In genomic region chr10:124416733-124417132, GRCh38 we compare ENCODE assay signal across 11 cellular contexts. TPM values are rescaled to one million over a fixed set of nuclear protein-coding genes. Genes with fewer than 3 reads are reported as not detected.
DNase-seq lines count a peak whose midpoint lies in the region; ATAC-seq, FAIRE-seq and TF ChIP-seq lines count a peak whose summit lies in the region.
"Had no signal": no experiment of that assay in that cellular context is flagged by ENCODE, and none has a peak within 500 bp of the region (broad histone marks: within the 10 kb centered on the region; RNA-seq: fewer than 3 reads in every experiment).

No MANE protein-coding gene starts in this region.

- no peaks in the 10 kb centered on the region for H3K9me3 Mint-ChIP-seq in activated CD4-positive, alpha-beta T cell treated with anti-CD3 and anti-CD28 coated beads, Interleukin-2, amount 10 ng/mL, durations not matched to agents 7 days and 5 days

- TF ChIP-seq POLR2A in K562 (conservative IDR thresholded peaks at IDR 0.05) (no peak), suprapubic skin (IDR thresholded peaks at IDR 0.05) (no peak)

- FAIRE-seq in K562 (lab: Jason Lieb, UNC) (no peak), keratinocyte (lab: Jason Lieb, UNC) (no peak)

- in situ Hi-C loops in K562 (cut with MboI) = no loop called here

- H3K27ac ChIP-seq in K562 (ENCODE audit: extremely low read depth, low read depth, low read length) (no peak overlapping the region), keratinocyte (ENCODE audit: control insufficient read depth, insufficient read depth, low read length) (no peak overlapping the region), stomach smooth muscle (ENCODE audit: low read length) (peak overlapping the region; percentile 37), suprapubic skin (no peak overlapping the region)
- H3K27ac ChIP-seq: neutrophil had no signal

- no peak for TF ChIP-seq RAD21 in K562 (CRISPR knock-in tag; conservative IDR thresholded peaks at IDR 0.05 in 1 of 2, IDR thresholded peaks at IDR 0.05 in 1 of 2)

- no peak for DNase-seq in activated CD4-positive, alpha-beta T cell treated with anti-CD3 and anti-CD28 coated beads, Interleukin-2, amount 10 ng/mL, durations not matched to agents 7 days and 5 days
- DNase-seq in activated CD4-positive, alpha-beta T cell treated with anti-CD3 and anti-CD28 coated beads for 1 hour = no peak
- DNase-seq in K562 (ENCODE audit: extremely low read depth in 1 of 4, low spot score in 3 of 4) = no peak
- no peak for DNase-seq in keratinocyte (ENCODE audit: low read depth, low spot score)
- DNase-seq in kidney tubule cell (ENCODE audit: low spot score) = no peak
- no peak for DNase-seq in suprapubic skin (ENCODE audit: low spot score in 2 of 2)
- DNase-seq: activated gamma-delta T cell, NCI-H2107 had no signal

- H3K9me3 ChIP-seq in K562 (replicated peaks; ENCODE audit: control insufficient read depth, insufficient read depth, low read depth, low read length) (no peaks in the 10 kb centered on the region), keratinocyte (ENCODE audit: control insufficient read depth, low read depth, low read length) (no peaks in the 10 kb centered on the region), stomach smooth muscle (ENCODE audit: control insufficient read depth in 2 of 2, low read length in 2 of 2) (no peaks in the 10 kb centered on the region), suprapubic skin (no peaks in the 10 kb centered on the region)
- H3K9me3 ChIP-seq: neutrophil had no signal

- H2AFZ ChIP-seq in K562 (ENCODE audit: low read depth, low read length) (no peak overlapping the region), keratinocyte (ENCODE audit: control insufficient read depth, low read length) (no peak overlapping the region)

- H3K4me1 Mint-ChIP-seq in activated CD4-positive, alpha-beta T cell treated with anti-CD3 and anti-CD28 coated beads, Interleukin-2, amount 10 ng/mL, durations not matched to agents 7 days and 5 days = peaks cover 15% of the 10 kb centered on the region

- BruUV-seq in K562 (replicated peaks; lab: Mats Ljungman, UMichigan) = no TSS peak

- H3K27ac Mint-ChIP-seq in activated CD4-positive, alpha-beta T cell treated with anti-CD3 and anti-CD28 coated beads, Interleukin-2, amount 10 ng/mL, durations not matched to agents 7 days and 5 days = no peak overlapping the region

- no peaks in the 10 kb centered on the region for H3K27me3 Mint-ChIP-seq in activated CD4-positive, alpha-beta T cell treated with anti-CD3 and anti-CD28 coated beads, Interleukin-2, amount 10 ng/mL, durations not matched to agents 7 days and 5 days

- H3K79me2 ChIP-seq in K562 (ENCODE audit: control insufficient read depth, insufficient read depth, low read length) (peaks cover 70% of the 10 kb centered on the region), keratinocyte (ENCODE audit: control insufficient read depth, insufficient read depth, low read length) (peaks cover 68% of the 10 kb centered on the region)

- H3K4me2 ChIP-seq in K562 (ENCODE audit: insufficient read depth, low read length) = peak overlapping the region; percentile 64
- H3K4me2 ChIP-seq in keratinocyte (ENCODE audit: control insufficient read depth, extremely low read depth, insufficient read depth, low read depth, low read length) = peak overlapping the region; percentile 84

- CTCF ChIA-PET in activated CD4-positive, alpha-beta T cell treated with anti-CD3 and anti-CD28 coated beads, Interleukin-2, amount 10 ng/mL, durations not matched to agents 7 days and 5 days (lab: Charles Lee) = interaction anchor here (4.4 kb wide), 1 partner anchor 12 kb away, joined by 20 read pairs; no protein-coding TSS in a partner anchor
- CTCF ChIA-PET in K562 (lab: Yijun Ruan, JAX; ENCODE audit: low intra/inter-chr PET ratio) = no interaction called here

- H3K9ac ChIP-seq in K562 (ENCODE audit: insufficient read depth in 1 of 2, low read depth in 2 of 2, low read length in 2 of 2) (peak overlapping the region in 1 of 2 experiments; percentile 53; a peak in 2 of 4 replicates), keratinocyte (ENCODE audit: control insufficient read depth, extremely low read depth, insufficient read depth, low read length) (no peak overlapping the region), stomach smooth muscle (ENCODE audit: low read length in 2 of 2) (no peak overlapping the region)

- ATAC-seq in K562 (no peak), GM21737 (IDR thresholded peaks at IDR 0.05; ENCODE audit: unreplicated experiment) (no peak)

- intact Hi-C loops in K562 (cut with micrococcal nuclease) = loop anchor here (5.0 kb wide), 1 partner anchor 51 kb away; no protein-coding TSS in a partner anchor

- peak overlapping the region; percentile 19 for H3K4me3 Mint-ChIP-seq in activated CD4-positive, alpha-beta T cell treated with anti-CD3 and anti-CD28 coated beads, Interleukin-2, amount 10 ng/mL, durations not matched to agents 7 days and 5 days

- WGBS in K562 (ENCODE audit: insufficient coverage, low coverage, missing lambda C conversion rate) = 34% methylated on average over 6 of the region's 6 CpGs
- WGBS in suprapubic skin = 46% methylated on average over 6 of the region's 6 CpGs

- H3K4me1 ChIP-seq in K562 (replicated peaks in 1 of 2; ENCODE audit: control insufficient read depth in 2 of 2, insufficient read depth in 2 of 2, low read length in 2 of 2) (peaks cover 28 to 31% of the 10 kb centered on the region in 2 experiments), keratinocyte (ENCODE audit: control insufficient read depth, extremely low read depth, insufficient read depth, low read length) (peaks cover 31% of the 10 kb centered on the region), stomach smooth muscle (ENCODE audit: control insufficient read depth, insufficient read depth, low read length) (peaks cover 34% of the 10 kb centered on the region), suprapubic skin (peaks cover 56% of the 10 kb centered on the region)

- H3K27me3 ChIP-seq in K562 (ENCODE audit: control insufficient read depth in 2 of 2, insufficient read depth in 2 of 2, low read length in 2 of 2) (no peaks in the 10 kb centered on the region), keratinocyte (ENCODE audit: control insufficient read depth, extremely low read depth, insufficient read depth, low read length) (no peaks in the 10 kb centered on the region), stomach smooth muscle (ENCODE audit: control insufficient read depth in 1 of 2, insufficient read depth in 2 of 2, low read length in 2 of 2) (no peaks in the 10 kb centered on the region), suprapubic skin (no peaks in the 10 kb centered on the region)

- no peaks in the 10 kb centered on the region for H3K36me3 Mint-ChIP-seq in activated CD4-positive, alpha-beta T cell treated with anti-CD3 and anti-CD28 coated beads, Interleukin-2, amount 10 ng/mL, durations not matched to agents 7 days and 5 days (ENCODE audit: low read depth)

- dilution Hi-C loops in keratinocyte (cut with MboI; ENCODE audit: extremely low pct_ligation_motif_present, low sequenced_read_pairs) = no loop called here

- H3K36me3 ChIP-seq in K562 (ENCODE audit: control insufficient read depth, insufficient read depth, low read length) = peaks cover 29% of the 10 kb centered on the region
- peaks cover 7 to 12% of the 10 kb centered on the region in 2 experiments for H3K36me3 ChIP-seq in keratinocyte (ENCODE audit: control insufficient read depth in 2 of 2, extremely low read depth in 1 of 2, insufficient read depth in 2 of 2, low read length in 2 of 2)
- peaks cover 0 to 5% of the 10 kb centered on the region in 2 donors for H3K36me3 ChIP-seq in stomach smooth muscle (ENCODE audit: control insufficient read depth in 2 of 2, insufficient read depth in 2 of 2, low read length in 2 of 2)
- H3K36me3 ChIP-seq in suprapubic skin = peaks cover 1% of the 10 kb centered on the region
- H3K36me3 ChIP-seq: neutrophil had no signal

- H3K9me1 ChIP-seq in K562 (ENCODE audit: control insufficient read depth, insufficient read depth, low read length) (no peaks in the 10 kb centered on the region), keratinocyte (ENCODE audit: control insufficient read depth, extremely low read depth, insufficient read depth, low read length) (no peaks in the 10 kb centered on the region)

- TF ChIP-seq CTCF in K562 (IDR thresholded peaks at IDR 0.05 in 2 of 3, conservative IDR thresholded peaks at IDR 0.05 in 1 of 3; ENCODE audit: insufficient read depth in 2 of 3, low read depth in 1 of 3, low read length in 3 of 3) (no peak), keratinocyte (optimal IDR thresholded peaks at IDR 0.05 in 1 of 3, IDR thresholded peaks at IDR 0.05 in 1 of 3, conservative IDR thresholded peaks at IDR 0.05 in 1 of 3; ENCODE audit: extremely low read depth in 1 of 3, insufficient read depth in 2 of 3, low read length in 3 of 3) (no peak), suprapubic skin (IDR thresholded peaks at IDR 0.05) (no peak)

- peak overlapping the region; percentile 69; the same call in 1 of the 2 replicates for H3K4me3 ChIP-seq in K562
- peak overlapping the region; percentile 54 to 78 (median 76) for H3K4me3 ChIP-seq in keratinocyte (ENCODE audit: control insufficient read depth in 2 of 3, extremely low read depth in 1 of 3, insufficient read depth in 2 of 3, low read depth in 1 of 3, low read length in 3 of 3)
- peak overlapping the region in 1 of 2 donors; percentile 17 for H3K4me3 ChIP-seq in stomach smooth muscle (ENCODE audit: low read length in 2 of 2)
- no peak overlapping the region for H3K4me3 ChIP-seq in suprapubic skin

- peaks cover 14% of the 10 kb centered on the region; the same call in 1 of the 2 replicates for H4K20me1 ChIP-seq in K562 (replicated peaks; ENCODE audit: control insufficient read depth, insufficient read depth, low read length)
- peaks cover 13% of the 10 kb centered on the region for H4K20me1 ChIP-seq in keratinocyte (ENCODE audit: control insufficient read depth, extremely low read depth, insufficient read depth, low read length)

- no peak for TF ChIP-seq EP300 in K562 (IDR thresholded peaks at IDR 0.05; ENCODE audit: low read length)
- TF ChIP-seq EP300 in suprapubic skin (IDR thresholded peaks at IDR 0.05) = no peak

- POLR2A ChIA-PET in activated CD4-positive, alpha-beta T cell treated with anti-CD3 and anti-CD28 coated beads, Interleukin-2, amount 10 ng/mL, durations not matched to agents 7 days and 5 days (lab: Charles Lee) = no interaction called here
- POLR2A ChIA-PET in K562 (lab: Yijun Ruan, JAX) = interaction anchor here (0.5 to 1.5 kb wide), 4 partner anchors 8 to 94 kb away, joined by 3 to 5 read pairs (median 3); no protein-coding TSS in a partner anchor

RNA-seq across cellular contexts. Expression of gene OAT, which starts 2.0 kb away (rescaled TPM):
- total RNA-seq in activated CD4-positive, alpha-beta T cell treated with anti-CD3 and anti-CD28 coated beads, Interleukin-2, amount 10 ng/mL, durations not matched to agents 7 days and 5 days = 10 to 100 TPM; 30.2 to 35.4 TPM
- total RNA-seq in K562 (2011; cell fraction: chromatin; rRNA removed; ENCODE audit: low replicate concordance) = 51.6 and 128 TPM in 2 replicates
- 37.5 and 42.6 TPM in 2 replicates for total RNA-seq in K562 (2011; cell fraction: nucleolus; rRNA removed)
- total RNA-seq in K562 (2011; cell fraction: nucleoplasm; rRNA removed) = 70.5 and 72.6 TPM in 2 replicates
- total RNA-seq in K562 (2014; rRNA removed) (100 and 106 TPM in 2 replicates), K562 (2014; rRNA removed; fragmentation: Illumina TruSeq; extraction: Trizol) (214 and 230 TPM in 2 replicates), K562 (2015; rRNA removed; fragmentation: Illumina TruSeq; extraction: Trizol) (139 and 152 TPM in 2 replicates), K562 (2021) (119 and 132 TPM in 2 replicates), suprapubic skin (100 to 1,000 TPM in 2 of 4 donors, 10 to 100 TPM in 2; 86.0 to 103 (median 95.1) TPM)
- polyA plus RNA-seq in K562 (2011; rRNA removed) (160 and 195 TPM in 2 replicates), K562 (2014; fragmentation: Illumina TruSeq; extraction: Trizol) (149 and 163 TPM in 2 replicates), K562 (2014; fragmentation: Nextera tagmentation; extraction: Ambion mirVana) (100 to 1,000 TPM; 294 to 312 TPM), K562 (2014; rRNA removed) (142 and 154 TPM in 2 replicates), keratinocyte (310 to 528 TPM (median 427 TPM) in 3 replicates)
- polyA plus RNA-seq in K562 (2011; cell fraction: cytosol; rRNA removed) = 55.6 and 107 TPM in 2 replicates
- polyA plus RNA-seq in K562 (2011; cell fraction: nucleus; rRNA removed) = 57.6 and 85.7 TPM in 2 replicates
- 89.1 and 119 TPM in 2 replicates for polyA plus RNA-seq in K562 (2012)
- 127 and 155 TPM in 2 replicates for polyA minus RNA-seq in K562 (2011; rRNA and poly(A)+ RNA removed)
- 45.8 and 73.7 TPM in 2 replicates for polyA minus RNA-seq in K562 (2011; cell fraction: cytosol; rRNA and poly(A)+ RNA removed)
- polyA minus RNA-seq in K562 (2011; cell fraction: nucleus; rRNA and poly(A)+ RNA removed) = 17.1 and 34.4 TPM in 2 replicates
- polyA plus RNA-seq in keratinocyte (2011; ENCODE audit: low read depth) = 38.5 TPM
- 212 and 359 TPM in 2 replicates for polyA plus RNA-seq in keratinocyte (2011; cell fraction: cytosol; rRNA removed)
- polyA plus RNA-seq in keratinocyte (2011; cell fraction: nucleus; rRNA removed) = 329 and 426 TPM in 2 replicates
- polyA plus RNA-seq in keratinocyte (2012; ENCODE audit: low replicate concordance) = 96.8 and 332 TPM in 2 replicates
- polyA minus RNA-seq in keratinocyte = 145 to 269 TPM (median 183 TPM) in 3 replicates
- 150 TPM for polyA minus RNA-seq in keratinocyte (2011; cell fraction: cytosol; rRNA and poly(A)+ RNA removed)
- polyA minus RNA-seq in keratinocyte (2011; cell fraction: nucleus; rRNA and poly(A)+ RNA removed) = 149 and 237 TPM in 2 replicates

RNA-seq across cellular contexts. Expression of gene NKX1-2, which starts 33.1 kb away (rescaled TPM):
- not detected for total RNA-seq in activated CD4-positive, alpha-beta T cell treated with anti-CD3 and anti-CD28 coated beads, Interleukin-2, amount 10 ng/mL, durations not matched to agents 7 days and 5 days
- not detected in 2 replicates for total RNA-seq in K562 (2011; cell fraction: chromatin; rRNA removed; ENCODE audit: low replicate concordance)
- not detected in 2 replicates for total RNA-seq in K562 (2011; cell fraction: nucleolus; rRNA removed)
- not detected in 2 replicates for total RNA-seq in K562 (2011; cell fraction: nucleoplasm; rRNA removed)
- not detected in 2 replicates for total RNA-seq in K562 (2014; rRNA removed)
- total RNA-seq in K562 (2014; rRNA removed; fragmentation: Illumina TruSeq; extraction: Trizol) = not detected in 2 replicates
- not detected in 2 replicates for total RNA-seq in K562 (2015; rRNA removed; fragmentation: Illumina TruSeq; extraction: Trizol)
- 0.04 TPM in 1 of 2 replicates, not detected in the other for total RNA-seq in K562 (2021)
- polyA plus RNA-seq in K562 (2011; rRNA removed) = not detected in 2 replicates
- polyA plus RNA-seq in K562 (2011; cell fraction: cytosol; rRNA removed) = not detected in 2 replicates
- polyA plus RNA-seq in K562 (2011; cell fraction: nucleus; rRNA removed) = not detected in 2 replicates
- polyA plus RNA-seq in K562 (2012) = not detected in 2 replicates
- polyA plus RNA-seq in K562 (2014; fragmentation: Illumina TruSeq; extraction: Trizol) = not detected in 2 replicates
- not detected for polyA plus RNA-seq in K562 (2014; fragmentation: Nextera tagmentation; extraction: Ambion mirVana)
- polyA plus RNA-seq in K562 (2014; rRNA removed) = not detected in 2 replicates
- not detected in 2 replicates for polyA minus RNA-seq in K562 (2011; rRNA and poly(A)+ RNA removed)
- not detected in 2 replicates for polyA minus RNA-seq in K562 (2011; cell fraction: cytosol; rRNA and poly(A)+ RNA removed)
- not detected in 2 replicates for polyA minus RNA-seq in K562 (2011; cell fraction: nucleus; rRNA and poly(A)+ RNA removed)
- polyA plus RNA-seq in keratinocyte = 0.89 to 3.6 TPM (median 1.9 TPM) in 3 replicates
- polyA plus RNA-seq in keratinocyte (2011; ENCODE audit: low read depth) = 3.4 TPM
- 1.4 and 3.2 TPM in 2 replicates for polyA plus RNA-seq in keratinocyte (2011; cell fraction: cytosol; rRNA removed)
- 1.3 and 1.7 TPM in 2 replicates for polyA plus RNA-seq in keratinocyte (2011; cell fraction: nucleus; rRNA removed)
- 1.9 and 3.3 TPM in 2 replicates for polyA plus RNA-seq in keratinocyte (2012; ENCODE audit: low replicate concordance)
- polyA minus RNA-seq in keratinocyte = 1.0 to 2.5 TPM (median 1.2 TPM) in 3 replicates
- polyA minus RNA-seq in keratinocyte (2011; cell fraction: cytosol; rRNA and poly(A)+ RNA removed) = 3.5 TPM
- polyA minus RNA-seq in keratinocyte (2011; cell fraction: nucleus; rRNA and poly(A)+ RNA removed) = 1.5 and 1.7 TPM in 2 replicates
- total RNA-seq in suprapubic skin = 1 to 10 TPM in 2 of 4 donors, under 1 TPM in 2; 0.56 to 3.3 (median 1.0) TPM

RNA-seq across cellular contexts. Expression of gene LHPP, which starts 44.9 kb away (rescaled TPM):
- 10 to 100 TPM; 24.2 to 28.0 TPM for total RNA-seq in activated CD4-positive, alpha-beta T cell treated with anti-CD3 and anti-CD28 coated beads, Interleukin-2, amount 10 ng/mL, durations not matched to agents 7 days and 5 days
- 4.8 and 10.8 TPM in 2 replicates for total RNA-seq in K562 (2011; cell fraction: chromatin; rRNA removed; ENCODE audit: low replicate concordance)
- total RNA-seq in K562 (2011; cell fraction: nucleolus; rRNA removed) = 8.4 and 8.8 TPM in 2 replicates
- total RNA-seq in K562 (2011; cell fraction: nucleoplasm; rRNA removed) = 5.4 and 5.6 TPM in 2 replicates
- 2.4 and 6.0 TPM in 2 replicates for total RNA-seq in K562 (2014; rRNA removed)
- total RNA-seq in K562 (2014; rRNA removed; fragmentation: Illumina TruSeq; extraction: Trizol) = 2.2 and 3.3 TPM in 2 replicates
- 3.0 and 3.3 TPM in 2 replicates for total RNA-seq in K562 (2015; rRNA removed; fragmentation: Illumina TruSeq; extraction: Trizol)
- total RNA-seq in K562 (2021) = 5.3 and 6.3 TPM in 2 replicates
- polyA plus RNA-seq in K562 (2011; rRNA removed) = 6.6 and 7.4 TPM in 2 replicates
- 5.8 and 6.9 TPM in 2 replicates for polyA plus RNA-seq in K562 (2011; cell fraction: cytosol; rRNA removed)
- 8.0 and 9.5 TPM in 2 replicates for polyA plus RNA-seq in K562 (2011; cell fraction: nucleus; rRNA removed)
- 7.6 and 10.8 TPM in 2 replicates for polyA plus RNA-seq in K562 (2012)
- polyA plus RNA-seq in K562 (2014; fragmentation: Illumina TruSeq; extraction: Trizol) = 3.0 and 3.2 TPM in 2 replicates
- under 1 TPM; 0.34 to 0.56 TPM for polyA plus RNA-seq in K562 (2014; fragmentation: Nextera tagmentation; extraction: Ambion mirVana)
- 4.1 and 6.4 TPM in 2 replicates for polyA plus RNA-seq in K562 (2014; rRNA removed)
- 2.7 and 4.6 TPM in 2 replicates for polyA minus RNA-seq in K562 (2011; rRNA and poly(A)+ RNA removed)
- 2.4 and 4.1 TPM in 2 replicates for polyA minus RNA-seq in K562 (2011; cell fraction: cytosol; rRNA and poly(A)+ RNA removed)
- 2.6 and 3.4 TPM in 2 replicates for polyA minus RNA-seq in K562 (2011; cell fraction: nucleus; rRNA and poly(A)+ RNA removed)
- polyA plus RNA-seq in keratinocyte = 13.1 to 17.7 TPM (median 17.2 TPM) in 3 replicates
- 8.9 TPM for polyA plus RNA-seq in keratinocyte (2011; ENCODE audit: low read depth)
- 13.2 and 14.6 TPM in 2 replicates for polyA plus RNA-seq in keratinocyte (2011; cell fraction: cytosol; rRNA removed)
- 9.3 and 13.0 TPM in 2 replicates for polyA plus RNA-seq in keratinocyte (2011; cell fraction: nucleus; rRNA removed)
- 22.6 and 25.2 TPM in 2 replicates for polyA plus RNA-seq in keratinocyte (2012; ENCODE audit: low replicate concordance)
- polyA minus RNA-seq in keratinocyte = 8.3 to 8.7 TPM (median 8.4 TPM) in 3 replicates
- 15.3 TPM for polyA minus RNA-seq in keratinocyte (2011; cell fraction: cytosol; rRNA and poly(A)+ RNA removed)
- 3.1 and 4.6 TPM in 2 replicates for polyA minus RNA-seq in keratinocyte (2011; cell fraction: nucleus; rRNA and poly(A)+ RNA removed)
- 10 to 100 TPM; 14.4 to 22.6 (median 15.3) TPM for total RNA-seq in suprapubic skin
